In the genomic region with DNA sequence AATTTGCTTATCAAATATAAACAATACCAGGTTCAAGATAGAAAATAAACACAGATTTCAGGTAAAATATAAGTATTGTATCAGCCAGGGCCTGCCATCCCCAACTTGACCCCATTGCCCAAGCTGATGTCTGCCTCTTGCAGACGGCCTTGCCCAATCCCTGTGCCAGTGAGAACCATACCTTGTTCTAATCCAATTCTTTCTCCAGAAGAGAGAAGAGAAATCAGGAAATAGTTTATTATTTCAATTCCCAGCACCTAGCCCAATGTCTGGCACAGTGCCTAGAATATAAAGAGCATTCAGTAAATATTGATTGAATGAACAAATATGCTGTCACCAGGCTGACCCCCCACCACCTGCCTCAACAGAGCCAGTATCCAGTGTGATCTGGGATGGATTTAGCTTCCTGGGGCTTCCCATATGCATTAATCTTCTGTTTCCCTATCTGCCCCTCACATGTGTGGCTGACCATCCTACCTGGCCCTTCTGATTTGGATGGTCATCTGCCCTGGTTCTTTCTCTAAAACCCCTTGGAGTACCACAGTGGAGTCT, we compare ENCODE assay signal across 4 cellular contexts. TPM values are rescaled to one million over a fixed set of nuclear protein-coding genes. Genes with fewer than 3 reads are reported as not detected.
"Had no signal": no experiment of that assay in that cellular context is flagged by ENCODE, and none has a peak within 500 bp of the region (broad histone marks: within the 10 kb centered on the region; RNA-seq: fewer than 3 reads in every experiment).

No MANE protein-coding gene starts in this region.

RNA-seq across cellular contexts. Expression of a gene that starts 39.7 kb away (rescaled TPM):
- total RNA-seq: activated naive CD4-positive, alpha-beta T cell treated with anti-CD3 and anti-CD28 coated beads for 36 hours; activated naive CD8-positive, alpha-beta T cell treated with anti-CD3 and anti-CD28 coated beads, Interleukin-2, amount 10 ng/mL, durations not matched to agents 7 days and 5 days; cardiac septum had no signal
- polyA plus RNA-seq: cardiac muscle cell had no signal
